Comparison of ENCODE assay signal across 19 cellular contexts in the genomic region with DNA sequence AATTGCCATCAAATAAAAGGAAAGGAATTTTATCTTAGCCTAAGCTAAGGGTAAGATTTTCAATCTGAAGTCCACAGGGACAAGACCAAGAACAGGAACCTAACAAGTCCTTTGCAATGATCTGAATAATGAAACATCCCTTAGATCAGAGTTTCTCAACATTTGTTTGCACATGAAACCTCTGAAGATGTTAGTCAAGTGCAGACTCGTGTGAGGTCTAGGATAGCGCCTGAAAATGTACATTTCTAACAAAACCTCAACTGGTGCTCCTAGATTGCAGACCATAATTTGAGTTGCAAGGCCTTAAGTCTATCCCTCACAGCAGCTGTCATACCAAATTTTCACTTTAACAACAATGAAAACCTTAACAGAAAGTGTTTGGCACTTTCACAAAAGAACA.
DNase-seq lines count a peak whose midpoint lies in the region; ATAC-seq, FAIRE-seq and TF ChIP-seq lines count a peak whose summit lies in the region.
"Had no signal": no experiment of that assay in that cellular context is flagged by ENCODE, and none has a peak within 500 bp of the region (broad histone marks: within the 10 kb centered on the region; RNA-seq: fewer than 3 reads in every experiment).

No MANE protein-coding gene starts in this region.

- TF ChIP-seq POLR2A in gastrocnemius medialis (IDR thresholded peaks at IDR 0.05) (no peak), prostate gland (IDR thresholded peaks at IDR 0.05) (no peak)

- no peaks in the 10 kb centered on the region for H3K27me3 Mint-ChIP-seq in activated CD8-positive, alpha-beta T cell treated with anti-CD3 and anti-CD28 coated beads, Interleukin-2, amount 10 ng/mL, durations not matched to agents 7 days and 5 days (ENCODE audit: low read depth)
- H3K27me3 Mint-ChIP-seq: B cell; CD8-positive, alpha-beta memory T cell had no signal

- H3K27me3 ChIP-seq in RWPE2 (ENCODE audit: insufficient read depth, poor library complexity, severe bottlenecking) (no peaks in the 10 kb centered on the region), bronchial epithelial cell (ENCODE audit: control insufficient read depth, insufficient read depth, low read length) (no peaks in the 10 kb centered on the region), gastrocnemius medialis (no peaks in the 10 kb centered on the region), prostate gland (replicated peaks; ENCODE audit: insufficient read depth) (no peaks in the 10 kb centered on the region)

- CTCF ChIA-PET in activated CD8-positive, alpha-beta T cell treated with anti-CD3 and anti-CD28 coated beads, Interleukin-2, amount 10 ng/mL, durations not matched to agents 7 days and 5 days (lab: Charles Lee) = no interaction called here

- H3K27ac ChIP-seq in RWPE2 (ENCODE audit: poor library complexity, severe bottlenecking) (no peak overlapping the region), gastrocnemius medialis (peak overlapping the region in 3 of 4 donors; percentile 57 to 74 (median 63)), prostate gland (no peak overlapping the region)
- H3K27ac ChIP-seq: BLaER1, C4-2B had no signal

- FAIRE-seq in bronchial epithelial cell (lab: Jason Lieb, UNC) = no peak
- FAIRE-seq: GM12891 had no signal

- peaks cover 20% of the 10 kb centered on the region for H3K4me1 ChIP-seq in RWPE2 (ENCODE audit: insufficient read depth, poor library complexity, severe bottlenecking)
- H3K4me1 ChIP-seq in gastrocnemius medialis = peaks cover 44 to 45% of the 10 kb centered on the region in 2 donors
- H3K4me1 ChIP-seq in prostate gland (replicated peaks) = no peaks in the 10 kb centered on the region
- H3K4me1 ChIP-seq: BLaER1 had no signal

- H3K27ac Mint-ChIP-seq in activated CD8-positive, alpha-beta T cell treated with anti-CD3 and anti-CD28 coated beads, Interleukin-2, amount 10 ng/mL, durations not matched to agents 7 days and 5 days = no peak overlapping the region
- H3K27ac Mint-ChIP-seq: B cell; CD4-positive, CD25-positive, alpha-beta regulatory T cell; CD8-positive, alpha-beta memory T cell; GM23338; H9 had no signal

- intact Hi-C loops in gastrocnemius medialis (cut with DNase I; ENCODE audit: low total_unique reads) (no loop called here), prostate gland (cut with DNase I) (no loop called here)

- no peaks in the 10 kb centered on the region for H3K4me1 Mint-ChIP-seq in activated CD8-positive, alpha-beta T cell treated with anti-CD3 and anti-CD28 coated beads, Interleukin-2, amount 10 ng/mL, durations not matched to agents 7 days and 5 days (ENCODE audit: low read depth)
- H3K4me1 Mint-ChIP-seq: B cell; CD4-positive, CD25-positive, alpha-beta regulatory T cell; CD8-positive, alpha-beta memory T cell had no signal

- DNase-seq in RWPE2 (ENCODE audit: low spot score) = no peak
- peak; percentile 67 for DNase-seq in bronchial epithelial cell (ENCODE audit: low read depth)
- no peak for DNase-seq in gastrocnemius medialis
- no peak for DNase-seq in activated CD8-positive, alpha-beta T cell treated with anti-CD3 and anti-CD28 coated beads, Interleukin-2, amount 10 ng/mL, durations not matched to agents 7 days and 5 days
- no peak for DNase-seq in NCI-H526 treated with DMSO at 0.1 percent for 48 hours (lab: John Stamatoyannopoulos, UW)
- DNase-seq in prostate gland (ENCODE audit: low spot score) = no peak
- DNase-seq: Calu3; CD4-positive, CD25-positive, alpha-beta regulatory T cell; CD8-positive, alpha-beta memory T cell; DMS53; DMS79 treated with DMSO at 0.1 percent for 48 hours; GF-D8; H9 had no signal

- no peak for TF ChIP-seq CTCF in RWPE2 (IDR thresholded peaks at IDR 0.05; ENCODE audit: poor library complexity, severe bottlenecking)
- TF ChIP-seq CTCF in bronchial epithelial cell (IDR thresholded peaks at IDR 0.05; ENCODE audit: insufficient read depth, low read length, severe bottlenecking) = no peak
- no peak for TF ChIP-seq CTCF in gastrocnemius medialis (IDR thresholded peaks at IDR 0.05 in 4 of 5, conservative IDR thresholded peaks at IDR 0.05 in 1 of 5)
- TF ChIP-seq CTCF in prostate gland (IDR thresholded peaks at IDR 0.05) = no peak

- ATAC-seq in RWPE2 (ENCODE audit: low read depth) (0 out of 3 replicates have a peak, but pooled peaks have one; percentile 22), gastrocnemius medialis (no peak)
- ATAC-seq in activated CD8-positive, alpha-beta T cell treated with anti-CD3 and anti-CD28 coated beads, Interleukin-2, amount 10 ng/mL, durations not matched to agents 7 days and 5 days = no peak
- ATAC-seq: GM23338, HCT116 had no signal

- no peaks in the 10 kb centered on the region for H3K9me3 ChIP-seq in RWPE2 (ENCODE audit: severe bottlenecking)
- H3K9me3 ChIP-seq in gastrocnemius medialis = no peaks in the 10 kb centered on the region
- no peaks in the 10 kb centered on the region for H3K9me3 ChIP-seq in prostate gland
- H3K9me3 ChIP-seq: BLaER1 had no signal

- H3K9me3 Mint-ChIP-seq in activated CD8-positive, alpha-beta T cell treated with anti-CD3 and anti-CD28 coated beads, Interleukin-2, amount 10 ng/mL, durations not matched to agents 7 days and 5 days (ENCODE audit: insufficient read depth) = peaks cover 3% of the 10 kb centered on the region
- H3K9me3 Mint-ChIP-seq: GM23338 had no signal

- no peak overlapping the region for H3K4me3 ChIP-seq in RWPE2 (ENCODE audit: severe bottlenecking)
- H3K4me3 ChIP-seq in bronchial epithelial cell (ENCODE audit: low read depth, low read length) = no peak overlapping the region
- no peak overlapping the region for H3K4me3 ChIP-seq in gastrocnemius medialis
- no peak overlapping the region for H3K4me3 ChIP-seq in prostate gland
- H3K4me3 ChIP-seq: BLaER1, GM23338 had no signal

- POLR2A ChIA-PET in activated CD8-positive, alpha-beta T cell treated with anti-CD3 and anti-CD28 coated beads, Interleukin-2, amount 10 ng/mL, durations not matched to agents 7 days and 5 days (lab: Charles Lee) = no interaction called here

- in situ Hi-C loops in gastrocnemius medialis (cut with MboI; ENCODE audit: low sequenced_read_pairs in 4 of 4) = no loop called here

- H3K36me3 Mint-ChIP-seq in activated CD8-positive, alpha-beta T cell treated with anti-CD3 and anti-CD28 coated beads, Interleukin-2, amount 10 ng/mL, durations not matched to agents 7 days and 5 days (ENCODE audit: low read depth) = no peaks in the 10 kb centered on the region
- H3K36me3 Mint-ChIP-seq: CD4-positive, CD25-positive, alpha-beta regulatory T cell; CD8-positive, alpha-beta memory T cell had no signal

- H3K4me3 Mint-ChIP-seq in activated CD8-positive, alpha-beta T cell treated with anti-CD3 and anti-CD28 coated beads, Interleukin-2, amount 10 ng/mL, durations not matched to agents 7 days and 5 days = no peak overlapping the region
- H3K4me3 Mint-ChIP-seq: B cell; CD4-positive, CD25-positive, alpha-beta regulatory T cell; CD8-positive, alpha-beta memory T cell; GM23338; H9 had no signal

- H3K36me3 ChIP-seq in RWPE2 (ENCODE audit: low read depth) = no peaks in the 10 kb centered on the region
- H3K36me3 ChIP-seq in bronchial epithelial cell (ENCODE audit: control insufficient read depth, insufficient read depth, low read length) = no peaks in the 10 kb centered on the region
- H3K36me3 ChIP-seq in gastrocnemius medialis = no peaks in the 10 kb centered on the region
- H3K36me3 ChIP-seq in prostate gland = no peaks in the 10 kb centered on the region
- H3K36me3 ChIP-seq: BLaER1 had no signal

- 43% methylated on average over 2 of the region's 2 CpGs for WGBS in prostate gland

Comparison
In these comparisons a context has a peak if more than half of its experiments do, and no peak if none do; other contexts are left out.
1. H3K27ac ChIP-seq: peak in gastrocnemius medialis (3 of 4); none in RWPE2 (single experiment) and prostate gland (0 of 2).